ENCODE assay signal across 8 cellular contexts in genomic region chr19:44657211-44657921, GRCh38. TPM values are rescaled to one million over a fixed set of nuclear protein-coding genes. Genes with fewer than 3 reads are reported as not detected.
A peak's percentile ranks its signal among the peaks of the same experiment; 100 is the strongest.
DNase-seq lines count a peak whose midpoint lies in the region; ATAC-seq and TF ChIP-seq lines count a peak whose summit lies in the region.

No MANE protein-coding gene starts in this region.

- ATAC-seq in HCT116, result peak; percentile 78
- peak; percentile 58 for ATAC-seq in activated T-helper 17 cell treated with anti-CD3 and anti-CD28 coated beads, Interleukin-2, amount 50 U/mL, for 72 hours (replicated peaks)
- peak; percentile 73 for ATAC-seq in aorta (ENCODE audit: low FRiP score)
- ATAC-seq in HG03469 (IDR thresholded peaks at IDR 0.05; ENCODE audit: unreplicated experiment), result no peak

- no peaks in the 10 kb centered on the region for H3K4me1 Mint-ChIP-seq in activated T-helper 17 cell treated with anti-CD3 and anti-CD28 coated beads, Interleukin-2, amount 50 U/mL, for 72 hours
- H3K4me1 Mint-ChIP-seq in progenitor cell of endocrine pancreas (ENCODE audit: low read depth), result peaks cover 3% of the 10 kb centered on the region

- no peak overlapping the region for H3K4me3 Mint-ChIP-seq in activated T-helper 17 cell treated with anti-CD3 and anti-CD28 coated beads, Interleukin-2, amount 50 U/mL, for 72 hours
- H3K4me3 Mint-ChIP-seq in progenitor cell of endocrine pancreas (ENCODE audit: low read depth), result no peak overlapping the region

- H2AFZ ChIP-seq in HCT116 (ENCODE audit: low read depth, low read length, poor library complexity, severe bottlenecking), result no peak overlapping the region

- POLR2A ChIA-PET in HCT116 (lab: Charles Lee), result interaction anchor here (1.4 kb wide), 1 partner anchor 74 kb away, joined by 4 read pairs; no protein-coding TSS in a partner anchor

- H4K20me1 ChIP-seq in HCT116 (ENCODE audit: insufficient read depth), result 0 out of 2 replicates have a peak, but pooled peaks cover 3% of the 10 kb centered on the region

- no peak overlapping the region for H3K27ac ChIP-seq in C4-2B
- H3K27ac ChIP-seq in HCT116 (ENCODE audit: low read depth, low read length), result no peak overlapping the region
- no peak overlapping the region for H3K27ac ChIP-seq in Peyer's patch
- H3K27ac ChIP-seq in aorta (ENCODE audit: low read depth in 1 of 2, low read length in 2 of 2), result no peak overlapping the region

- H3K9me2 ChIP-seq in HCT116 (ENCODE audit: insufficient read depth), result no peaks in the 10 kb centered on the region

- TF ChIP-seq CTCF in C4-2B (conservative IDR thresholded peaks at IDR 0.05) (peak; percentile 73), HCT116 (IDR thresholded peaks at IDR 0.05 in 2 of 3, conservative IDR thresholded peaks at IDR 0.05 in 1 of 3; ENCODE audit: borderline replicate concordance in 1 of 3, insufficient read depth in 1 of 3, low read depth in 2 of 3, low read length in 2 of 3) (peak; percentile 63 to 90 (median 88); a peak in 5 of 6 replicates), Peyer's patch (IDR thresholded peaks at IDR 0.05) (peak; percentile 44 to 90 (median 85)), progenitor cell of endocrine pancreas (IDR thresholded peaks at IDR 0.05; ENCODE audit: unreplicated experiment) (peak; percentile 92)

- H3K36me3 Mint-ChIP-seq in activated T-helper 17 cell treated with anti-CD3 and anti-CD28 coated beads, Interleukin-2, amount 50 U/mL, for 72 hours (ENCODE audit: low read depth), result peaks cover 12% of the 10 kb centered on the region
- peaks cover 41% of the 10 kb centered on the region for H3K36me3 Mint-ChIP-seq in progenitor cell of endocrine pancreas (ENCODE audit: insufficient read depth)

- H3K9ac ChIP-seq in HCT116 (ENCODE audit: low read length), result no peak overlapping the region

- H3K79me2 ChIP-seq in HCT116 (ENCODE audit: insufficient read depth, low read length), result peaks cover 27% of the 10 kb centered on the region; the same call in 1 of the 2 replicates

- H3K9me3 ChIP-seq in HCT116 (ENCODE audit: control insufficient read depth in 1 of 2, insufficient read depth in 1 of 2, low read depth in 1 of 2, low read length in 2 of 2) (no peaks in the 10 kb centered on the region), Peyer's patch (no peaks in the 10 kb centered on the region), aorta (ENCODE audit: control insufficient read depth, low read length) (no peaks in the 10 kb centered on the region)

- no TSS peak for BruUV-seq in HCT116 (replicated peaks; lab: Mats Ljungman, UMichigan)

- RAD21 ChIA-PET in HCT116 (lab: Charles Lee; ENCODE audit: low non-redundant PET in 1 of 2, low total read pairs in 2 of 2, uncharacterized antibody in 2 of 2, unreplicated experiment in 2 of 2), result interaction anchor here (0.7 to 1.8 kb wide), 8 partner anchors 13 to 86 kb away, joined by 3 to 9 read pairs (median 4); partner anchors contain the start of gene PVR (in 1 of the 2)

- WGBS in aorta, 2 donors, result 39% methylated on average over 25 of the region's 25 CpGs

- no peak for DNase-seq in HCT116 (ENCODE audit: low read depth, low spot score)
- DNase-seq in Peyer's patch, result peak; percentile 58 to 85 (median 75)
- DNase-seq in foreskin melanocyte, result peak; percentile 20
- DNase-seq in progenitor cell of endocrine pancreas (ENCODE audit: low spot score, unreplicated experiment), result peak; percentile 70
- peak; percentile 77 to 89 for DNase-seq in aorta

- H3K36me3 ChIP-seq in HCT116 (ENCODE audit: control insufficient read depth in 1 of 2, insufficient read depth in 2 of 2, low read length in 2 of 2) (peaks cover 57 to 87% of the 10 kb centered on the region in 2 experiments), Peyer's patch (peaks cover 0 to 73% (median 0%) of the 10 kb centered on the region in 3 donors), aorta (ENCODE audit: control insufficient read depth in 1 of 2, insufficient read depth in 2 of 2, low read length in 1 of 2) (peaks cover 3 to 7% of the 10 kb centered on the region in 2 donors)

- CTCF ChIA-PET in HCT116 (lab: Charles Lee), result interaction anchor here (1.0 to 2.9 kb wide), 7 partner anchors 9 to 113 kb away, joined by 3 to 23 read pairs (median 5); partner anchors contain the start of gene PVR

- H3K4me1 ChIP-seq in HCT116 (ENCODE audit: control insufficient read depth in 1 of 2, insufficient read depth in 2 of 2, low read length in 2 of 2) (no peaks in the 10 kb centered on the region), Peyer's patch (peaks cover 0 to 7% (median 1%) of the 10 kb centered on the region in 4 donors), aorta (ENCODE audit: control insufficient read depth in 1 of 2, insufficient read depth in 2 of 2, low read length in 2 of 2) (no peaks in the 10 kb centered on the region)

- TF ChIP-seq POLR2A in HCT116 (IDR thresholded peaks at IDR 0.05; ENCODE audit: borderline replicate concordance, extremely low read depth, insufficient read depth, insufficient read length) (no peak), Peyer's patch (IDR thresholded peaks at IDR 0.05) (no peak)

- H3K27me3 ChIP-seq in HCT116 (ENCODE audit: insufficient read depth, low read length), result no peaks in the 10 kb centered on the region
- H3K27me3 ChIP-seq in Peyer's patch, result no peaks in the 10 kb centered on the region
- no peaks in the 10 kb centered on the region for H3K27me3 ChIP-seq in aorta (ENCODE audit: control insufficient read depth in 1 of 2, insufficient read depth in 2 of 2, low read length in 1 of 2)

- no peak overlapping the region for H3K4me2 ChIP-seq in HCT116 (ENCODE audit: low read length)

- TF ChIP-seq RAD21 in HCT116 (IDR thresholded peaks at IDR 0.05; ENCODE audit: low read depth), result peak; percentile 67

- intact Hi-C loops in HCT116 (cut with micrococcal nuclease) (loop anchor here (1.0 kb wide), 1 partner anchor 80 kb away; no protein-coding TSS in a partner anchor), aorta (cut with DNase I) (loop anchor here (2.0 kb wide), 1 partner anchor 87 kb away; no protein-coding TSS in a partner anchor)

- no peak overlapping the region for H3K4me3 ChIP-seq in HCT116 (replicated peaks in 1 of 2; ENCODE audit: low read depth in 1 of 2, low read length in 2 of 2)
- H3K4me3 ChIP-seq in Peyer's patch, result no peak overlapping the region
- H3K4me3 ChIP-seq in aorta (ENCODE audit: low read length in 2 of 2), result no peak overlapping the region

- no peaks in the 10 kb centered on the region for H3K27me3 Mint-ChIP-seq in activated T-helper 17 cell treated with anti-CD3 and anti-CD28 coated beads, Interleukin-2, amount 50 U/mL, for 72 hours
- no peaks in the 10 kb centered on the region for H3K27me3 Mint-ChIP-seq in progenitor cell of endocrine pancreas

- no peaks in the 10 kb centered on the region for H3K9me3 Mint-ChIP-seq in activated T-helper 17 cell treated with anti-CD3 and anti-CD28 coated beads, Interleukin-2, amount 50 U/mL, for 72 hours
- H3K9me3 Mint-ChIP-seq in progenitor cell of endocrine pancreas (ENCODE audit: low read depth), result no peaks in the 10 kb centered on the region

- no peak overlapping the region for H3K27ac Mint-ChIP-seq in activated T-helper 17 cell treated with anti-CD3 and anti-CD28 coated beads, Interleukin-2, amount 50 U/mL, for 72 hours
- H3K27ac Mint-ChIP-seq in progenitor cell of endocrine pancreas, result peak overlapping the region; percentile 73

TF ChIP-seq in HCT116, 20 proteins besides CTCF, POLR2A, EP300 and RAD21:
- TF ChIP-seq SP1 (IDR thresholded peaks at IDR 0.05; ENCODE audit: low read depth) (no peak), ZNF274 (IDR thresholded peaks at IDR 0.05; ENCODE audit: low read depth, low read length) (no peak), SIN3A (IDR thresholded peaks at IDR 0.05; ENCODE audit: low read depth) (no peak), CEBPB (IDR thresholded peaks at IDR 0.05; ENCODE audit: low read depth) (no peak), YY1 (IDR thresholded peaks at IDR 0.05; ENCODE audit: extremely low read depth, insufficient replicate concordance, low read depth, low read length) (no peak)

RNA-seq across cellular contexts. Expression of gene PVR, which starts 13.7 kb away (rescaled TPM):
- total RNA-seq in HCT116 (2021; ENCODE audit: unreplicated experiment) (62.0 TPM), Peyer's patch (10 to 100 TPM; 21.7 to 49.3 (median 40.0) TPM), progenitor cell of endocrine pancreas (61.2 and 64.3 TPM in 2 replicates), aorta (10 to 100 TPM; 31.3 to 44.2 TPM)
- polyA plus RNA-seq in HCT116 (2012), result 73.6 and 73.8 TPM in 2 replicates
- total RNA-seq in activated T-helper 17 cell treated with anti-CD3 and anti-CD28 coated beads, Interleukin-2, amount 50 U/mL, for 72 hours, result 10 to 100 TPM in 1 of 2 donors, 1 to 10 TPM in 1; 8.6 to 10.6 TPM
- 10 to 100 TPM in 1 of 2 donors, 1 to 10 TPM in 1; 7.4 to 24.6 TPM for polyA plus RNA-seq in aorta

RNA-seq across cellular contexts. Expression of gene CEACAM19, which starts 13.9 kb away (rescaled TPM):
- total RNA-seq in HCT116 (2021; ENCODE audit: unreplicated experiment) (4.0 TPM), Peyer's patch (10 to 100 TPM in 3 of 4 donors, 1 to 10 TPM in 1; 4.4 to 16.9 (median 13.3) TPM), progenitor cell of endocrine pancreas (25.8 and 29.8 TPM in 2 replicates), aorta (10 to 100 TPM; 12.7 TPM)
- 5.7 and 6.6 TPM in 2 replicates for polyA plus RNA-seq in HCT116 (2012)
- 1 to 10 TPM; 1.1 to 1.6 TPM for total RNA-seq in activated T-helper 17 cell treated with anti-CD3 and anti-CD28 coated beads, Interleukin-2, amount 50 U/mL, for 72 hours
- polyA plus RNA-seq in aorta, result 10 to 100 TPM in 1 of 2 donors, 1 to 10 TPM in 1; 1.8 to 18.4 TPM

RNA-seq across cellular contexts. Expression of gene CEACAM16, which starts 41.6 kb away (rescaled TPM):
- not detected for total RNA-seq in HCT116 (2021; ENCODE audit: unreplicated experiment)
- not detected in 2 replicates for polyA plus RNA-seq in HCT116 (2012)
- not detected for total RNA-seq in Peyer's patch
- total RNA-seq in activated T-helper 17 cell treated with anti-CD3 and anti-CD28 coated beads, Interleukin-2, amount 50 U/mL, for 72 hours, result not detected
- total RNA-seq in progenitor cell of endocrine pancreas, result not detected in 2 replicates
- total RNA-seq in aorta, result under 1 TPM in 1 of 2 donors, not detected in 1; 0.36 TPM
- not detected for polyA plus RNA-seq in aorta

RNA-seq across cellular contexts. Expression of gene IGSF23, which starts 44.0 kb away (rescaled TPM):
- total RNA-seq in HCT116 (2021; ENCODE audit: unreplicated experiment) (not detected), Peyer's patch (10 to 100 TPM in 2 of 4 donors, 1 to 10 TPM in 1, not detected in 1; 7.5 to 20.7 (median 11.0) TPM), progenitor cell of endocrine pancreas (0.67 and 1.7 TPM in 2 replicates), aorta (not detected)
- not detected in 2 replicates for polyA plus RNA-seq in HCT116 (2012)
- not detected for total RNA-seq in activated T-helper 17 cell treated with anti-CD3 and anti-CD28 coated beads, Interleukin-2, amount 50 U/mL, for 72 hours
- polyA plus RNA-seq in aorta, result 1 to 10 TPM in 1 of 2 donors, under 1 TPM in 1; 0.18 to 8.4 TPM
